In the genomic region with DNA sequence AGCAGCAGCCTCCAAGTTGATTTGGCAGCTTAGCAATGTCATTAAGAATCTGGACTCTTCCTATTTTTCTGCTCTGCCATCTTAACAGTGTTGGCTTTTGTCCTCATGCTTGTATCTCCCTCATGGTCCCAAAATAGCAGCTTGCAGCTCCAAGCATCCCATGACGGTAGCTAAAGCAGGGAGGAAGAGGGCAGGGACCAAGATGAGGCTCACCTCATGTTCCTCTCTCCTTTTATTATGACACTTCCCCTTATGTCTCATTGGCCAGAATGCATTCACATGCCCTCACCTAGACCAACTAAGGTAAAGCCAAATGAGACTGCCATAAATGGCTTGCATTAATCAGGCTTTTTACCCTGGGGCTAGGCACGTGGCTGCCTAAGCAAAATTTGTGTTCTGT, we compare ENCODE assay signal across 14 cellular contexts. TPM values are rescaled to one million over a fixed set of nuclear protein-coding genes. Genes with fewer than 3 reads are reported as not detected.
DNase-seq lines count a peak whose midpoint lies in the region; ATAC-seq and TF ChIP-seq lines count a peak whose summit lies in the region.
"Had no signal": no experiment of that assay in that cellular context is flagged by ENCODE, and none has a peak within 500 bp of the region (broad histone marks: within the 10 kb centered on the region; RNA-seq: fewer than 3 reads in every experiment).

No MANE protein-coding gene starts in this region.

- TF ChIP-seq CTCF in heart left ventricle (IDR thresholded peaks at IDR 0.05) = no peak
- TF ChIP-seq CTCF in heart right ventricle (IDR thresholded peaks at IDR 0.05) = no peak

- DNase-seq in heart left ventricle = peak in 1 of 5 donors; percentile 47
- no peak for DNase-seq in cardiac septum (ENCODE audit: low spot score)
- no peak for DNase-seq in heart right ventricle
- peak; percentile 31 for DNase-seq in myocyte (ENCODE audit: low read depth)
- DNase-seq in activated T-helper 2 cell treated with anti-CD3 and anti-CD28 coated beads, Interferon-gamma antibody, Interleukin-2, Interleukin-4, amounts not matched to agents 10 μg/mL and 5 μg/mL and 100 μg/mL, durations not matched to agents 14 hours and 24 hours and 36 hours (ENCODE audit: low spot score) = no peak
- DNase-seq in activated T-cell treated with anti-CD3 and anti-CD28 coated beads for 4 hours = no peak
- DNase-seq in middle frontal gyrus (ENCODE audit: extremely low spot score, low spot score) = no peak
- DNase-seq: ACHN; Caco-2; CD4-positive, alpha-beta T cell; GM23248 had no signal

- H3K36me3 ChIP-seq in heart left ventricle = no peaks in the 10 kb centered on the region
- H3K36me3 ChIP-seq in heart right ventricle = no peaks in the 10 kb centered on the region
- H3K36me3 ChIP-seq: HAP-1 had no signal

- no peaks in the 10 kb centered on the region for H3K36me3 Mint-ChIP-seq in activated T-helper 2 cell treated with anti-CD3 and anti-CD28 coated beads, Interferon-gamma antibody, Interleukin-2, Interleukin-4, amounts not matched to agents 10 μg/mL and 5 μg/mL and 100 μg/mL, durations not matched to agents 14 hours and 24 hours and 36 hours (ENCODE audit: low read depth)

- H3K4me3 Mint-ChIP-seq in activated T-helper 2 cell treated with anti-CD3 and anti-CD28 coated beads, Interferon-gamma antibody, Interleukin-2, Interleukin-4, amounts not matched to agents 10 μg/mL and 5 μg/mL and 100 μg/mL, durations not matched to agents 14 hours and 24 hours and 36 hours (ENCODE audit: low read depth) = no peak overlapping the region
- H3K4me3 Mint-ChIP-seq: CD4-positive, alpha-beta T cell had no signal

- ATAC-seq in heart left ventricle = peak; percentile 72 to 90 (median 78)
- ATAC-seq in heart right ventricle = peak; percentile 57 to 87 (median 81)
- ATAC-seq: HepG2 had no signal

- peaks cover 13% of the 10 kb centered on the region for H3K4me1 Mint-ChIP-seq in activated T-helper 2 cell treated with anti-CD3 and anti-CD28 coated beads, Interferon-gamma antibody, Interleukin-2, Interleukin-4, amounts not matched to agents 10 μg/mL and 5 μg/mL and 100 μg/mL, durations not matched to agents 14 hours and 24 hours and 36 hours (ENCODE audit: low read depth)

- no peak overlapping the region for H3K27ac Mint-ChIP-seq in activated T-helper 2 cell treated with anti-CD3 and anti-CD28 coated beads, Interferon-gamma antibody, Interleukin-2, Interleukin-4, amounts not matched to agents 10 μg/mL and 5 μg/mL and 100 μg/mL, durations not matched to agents 14 hours and 24 hours and 36 hours
- H3K27ac Mint-ChIP-seq: CD4-positive, alpha-beta T cell had no signal

- H3K4me3 ChIP-seq in heart left ventricle (no peak overlapping the region), heart right ventricle (no peak overlapping the region)
- H3K4me3 ChIP-seq: GM23248, HAP-1 had no signal

- peaks cover 0 to 25% (median 9%) of the 10 kb centered on the region in 12 donors for H3K4me1 ChIP-seq in heart left ventricle
- peaks cover 0 to 30% (median 13%) of the 10 kb centered on the region in 9 donors for H3K4me1 ChIP-seq in heart right ventricle
- H3K4me1 ChIP-seq: HAP-1 had no signal

- WGBS in heart left ventricle, 4 donors = 40 to 50% (median 44%) methylated on average over 2 of the region's 2 CpGs
- WGBS in heart right ventricle, 2 donors = 42 to 43% methylated on average over 2 of the region's 2 CpGs

- H3K9me3 ChIP-seq in heart left ventricle = no peaks in the 10 kb centered on the region
- H3K9me3 ChIP-seq in heart right ventricle = no peaks in the 10 kb centered on the region
- H3K9me3 ChIP-seq: Caco-2, HAP-1 had no signal

- H3K27ac ChIP-seq in heart left ventricle (peak overlapping the region in 5 of 12 donors; percentile 0 to 62 (median 39)), heart right ventricle (peak overlapping the region in 3 of 10 donors; percentile 45 to 68 (median 56))
- H3K27ac ChIP-seq: C4-2B, GM23248 had no signal

- H3K9me3 Mint-ChIP-seq in activated T-helper 2 cell treated with anti-CD3 and anti-CD28 coated beads, Interferon-gamma antibody, Interleukin-2, Interleukin-4, amounts not matched to agents 10 μg/mL and 5 μg/mL and 100 μg/mL, durations not matched to agents 14 hours and 24 hours and 36 hours = no peaks in the 10 kb centered on the region
- H3K9me3 Mint-ChIP-seq: CD4-positive, alpha-beta T cell had no signal

- intact Hi-C loops in heart left ventricle (cut with DNase I) (no loop called here), cardiac septum (cut with DNase I) (no loop called here), heart right ventricle (cut with DNase I) (no loop called here)
- intact Hi-C loops in activated T-helper 2 cell treated with anti-CD3 and anti-CD28 coated beads, Interferon-gamma antibody, Interleukin-2, Interleukin-4, amounts not matched to agents 10 μg/mL and 5 μg/mL and 100 μg/mL, durations not matched to agents 14 hours and 24 hours and 36 hours (cut with micrococcal nuclease) = no loop called here

- no peaks in the 10 kb centered on the region for H3K27me3 Mint-ChIP-seq in activated T-helper 2 cell treated with anti-CD3 and anti-CD28 coated beads, Interferon-gamma antibody, Interleukin-2, Interleukin-4, amounts not matched to agents 10 μg/mL and 5 μg/mL and 100 μg/mL, durations not matched to agents 14 hours and 24 hours and 36 hours (ENCODE audit: low read depth)
- H3K27me3 Mint-ChIP-seq: CD4-positive, alpha-beta T cell had no signal

- no peak for TF ChIP-seq POLR2A in heart left ventricle (IDR thresholded peaks at IDR 0.05)

- H3K27me3 ChIP-seq in heart left ventricle (peaks cover 0 to 6% (median 0%) of the 10 kb centered on the region in 9 donors), heart right ventricle (no peaks in the 10 kb centered on the region)

RNA-seq across cellular contexts. Expression of a gene that starts 19.4 kb away (rescaled TPM):
- total RNA-seq in heart left ventricle = 1 to 10 TPM; 4.9 to 9.0 (median 6.9) TPM
- polyA plus RNA-seq in heart left ventricle = 1 to 10 TPM; 3.0 to 7.7 TPM
- total RNA-seq in cardiac septum = 11.0 TPM
- 1 to 10 TPM; 6.1 to 8.3 (median 7.3) TPM for total RNA-seq in heart right ventricle
- polyA plus RNA-seq in heart right ventricle = 1 to 10 TPM; 4.0 to 4.4 TPM
- total RNA-seq in myocyte = 4.8 and 5.9 TPM in 2 replicates
- 8.0 TPM for polyA plus RNA-seq in myocyte (2012)
- total RNA-seq in activated T-helper 2 cell treated with anti-CD3 and anti-CD28 coated beads, Interferon-gamma antibody, Interleukin-2, Interleukin-4, amounts not matched to agents 10 μg/mL and 5 μg/mL and 100 μg/mL, durations not matched to agents 14 hours and 24 hours and 36 hours = 78.1 and 78.3 TPM in 2 replicates
